ENCODE assay signal across 1 cellular context in the genomic region with DNA sequence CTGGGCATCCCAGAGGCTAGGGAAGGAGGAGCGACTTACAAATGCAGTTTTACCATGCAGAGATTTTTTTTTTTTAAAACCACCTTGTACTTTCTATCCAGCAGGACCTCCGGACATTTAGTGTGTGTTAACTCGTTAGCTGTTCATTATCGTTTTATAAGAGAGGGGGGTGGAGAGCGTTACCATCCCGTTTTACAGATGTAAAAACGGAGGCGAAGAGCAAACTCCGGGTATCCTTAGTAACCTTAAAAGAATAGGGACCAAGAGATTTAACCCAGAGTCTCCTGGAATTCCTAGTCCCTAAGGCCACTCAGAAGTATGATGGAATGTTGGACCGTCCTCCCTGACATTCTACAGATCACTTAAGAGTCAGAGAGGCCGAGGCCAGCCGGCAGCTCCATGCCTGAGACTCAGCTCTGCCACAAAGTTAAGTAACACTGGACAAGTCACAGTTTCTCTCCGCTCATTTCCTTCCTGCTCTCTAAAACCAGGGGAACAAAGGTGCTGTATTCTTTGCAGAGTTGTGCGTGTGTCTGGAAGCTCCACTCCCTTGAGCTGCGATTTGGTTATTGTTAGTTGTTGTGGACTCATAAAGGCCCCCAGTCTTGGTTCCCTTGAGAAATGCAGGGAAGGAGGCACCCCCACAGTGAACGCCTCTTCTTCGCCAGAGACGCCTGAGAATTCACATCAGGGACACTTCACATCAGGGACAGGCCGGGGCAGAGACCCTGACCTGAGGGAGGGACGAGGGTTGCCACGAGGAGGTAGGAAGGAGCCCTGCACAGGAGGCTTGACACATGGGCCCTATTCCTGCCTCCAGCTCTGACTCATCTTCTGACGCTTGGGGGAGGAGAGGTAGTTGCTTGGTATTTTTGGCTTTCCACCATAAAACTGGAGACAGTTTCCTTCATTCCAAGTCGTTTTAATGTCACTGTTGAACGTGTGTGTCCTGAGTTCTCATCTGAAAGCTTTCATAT.
TF ChIP-seq lines count a peak whose summit lies in the region.

No MANE protein-coding gene starts in this region.

TF ChIP-seq in HepG2, 621 proteins besides CTCF, POLR2A, EP300 and RAD21 (continued from another document and continues in another):
- TF ChIP-seq, protein P1, sequence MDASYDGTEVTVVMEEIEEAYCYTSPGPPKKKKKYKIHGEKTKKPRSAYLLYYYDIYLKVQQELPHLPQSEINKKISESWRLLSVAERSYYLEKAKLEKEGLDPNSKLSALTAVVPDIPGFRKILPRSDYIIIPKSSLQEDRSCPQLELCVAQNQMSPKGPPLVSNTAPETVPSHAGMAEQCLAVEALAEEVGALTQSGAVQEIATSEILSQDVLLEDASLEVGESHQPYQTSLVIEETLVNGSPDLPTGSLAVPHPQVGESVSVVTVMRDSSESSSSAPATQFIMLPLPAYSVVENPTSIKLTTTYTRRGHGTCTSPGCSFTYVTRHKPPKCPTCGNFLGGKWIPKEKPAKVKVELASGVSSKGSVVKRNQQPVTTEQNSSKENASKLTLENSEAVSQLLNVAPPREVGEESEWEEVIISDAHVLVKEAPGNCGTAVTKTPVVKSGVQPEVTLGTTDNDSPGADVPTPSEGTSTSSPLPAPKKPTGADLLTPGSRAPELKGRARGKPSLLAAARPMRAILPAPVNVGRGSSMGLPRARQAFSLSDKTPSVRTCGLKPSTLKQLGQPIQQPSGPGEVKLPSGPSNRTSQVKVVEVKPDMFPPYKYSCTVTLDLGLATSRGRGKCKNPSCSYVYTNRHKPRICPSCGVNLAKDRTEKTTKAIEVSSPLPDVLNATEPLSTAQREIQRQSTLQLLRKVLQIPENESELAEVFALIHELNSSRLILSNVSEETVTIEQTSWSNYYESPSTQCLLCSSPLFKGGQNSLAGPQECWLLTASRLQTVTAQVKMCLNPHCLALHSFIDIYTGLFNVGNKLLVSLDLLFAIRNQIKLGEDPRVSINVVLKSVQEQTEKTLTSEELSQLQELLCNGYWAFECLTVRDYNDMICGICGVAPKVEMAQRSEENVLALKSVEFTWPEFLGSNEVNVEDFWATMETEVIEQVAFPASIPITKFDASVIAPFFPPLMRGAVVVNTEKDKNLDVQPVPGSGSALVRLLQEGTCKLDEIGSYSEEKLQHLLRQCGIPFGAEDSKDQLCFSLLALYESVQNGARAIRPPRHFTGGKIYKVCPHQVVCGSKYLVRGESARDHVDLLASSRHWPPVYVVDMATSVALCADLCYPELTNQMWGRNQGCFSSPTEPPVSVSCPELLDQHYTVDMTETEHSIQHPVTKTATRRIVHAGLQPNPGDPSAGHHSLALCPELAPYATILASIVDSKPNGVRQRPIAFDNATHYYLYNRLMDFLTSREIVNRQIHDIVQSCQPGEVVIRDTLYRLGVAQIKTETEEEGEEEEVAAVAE (CRISPR knock-in tag; IDR thresholded peaks at IDR 0.05; ENCODE audit: borderline replicate concordance) = no peak
- TF ChIP-seq ATM (IDR thresholded peaks at IDR 0.05; ENCODE audit: borderline replicate concordance) = no peak
- 0 out of 4 replicates have a peak, but pooled peaks of 1 of the 2 experiments have one; percentile 18 for TF ChIP-seq NR2F1 (CRISPR knock-in tag; IDR thresholded peaks at IDR 0.05)
- TF ChIP-seq ZNF501 (CRISPR knock-in tag; IDR thresholded peaks at IDR 0.05) = 0 out of 2 replicates have a peak, but pooled peaks have one; percentile 24
- TF ChIP-seq KDM3A (CRISPR knock-in tag; IDR thresholded peaks at IDR 0.05; ENCODE audit: low read depth) = 0 out of 2 replicates have a peak, but pooled peaks have one; percentile 17
- no peak for TF ChIP-seq GATAD2A (CRISPR knock-in tag; IDR thresholded peaks at IDR 0.05)
- no peak for TF ChIP-seq MTF1 (CRISPR knock-in tag; IDR thresholded peaks at IDR 0.05)
- TF ChIP-seq AHR (CRISPR knock-in tag; IDR thresholded peaks at IDR 0.05) = no peak
- no peak for TF ChIP-seq HINFP (CRISPR knock-in tag; IDR thresholded peaks at IDR 0.05; ENCODE audit: low read depth)
- TF ChIP-seq ATF1 (CRISPR knock-in tag; IDR thresholded peaks at IDR 0.05) = no peak
- TF ChIP-seq ZNF580 (CRISPR knock-in tag; IDR thresholded peaks at IDR 0.05; ENCODE audit: borderline replicate concordance, low read depth) = 0 out of 2 replicates have a peak, but pooled peaks have one; percentile 41
- TF ChIP-seq MXI1 (IDR thresholded peaks at IDR 0.05; ENCODE audit: borderline replicate concordance, low read depth, low read length) = peak; percentile 70; the same call in 1 of the 3 replicates
- no peak for TF ChIP-seq ZNF468 (CRISPR knock-in tag; IDR thresholded peaks at IDR 0.05)
- no peak for TF ChIP-seq ZNF441 (CRISPR knock-in tag; IDR thresholded peaks at IDR 0.05; ENCODE audit: borderline replicate concordance)
- TF ChIP-seq, protein P2, sequence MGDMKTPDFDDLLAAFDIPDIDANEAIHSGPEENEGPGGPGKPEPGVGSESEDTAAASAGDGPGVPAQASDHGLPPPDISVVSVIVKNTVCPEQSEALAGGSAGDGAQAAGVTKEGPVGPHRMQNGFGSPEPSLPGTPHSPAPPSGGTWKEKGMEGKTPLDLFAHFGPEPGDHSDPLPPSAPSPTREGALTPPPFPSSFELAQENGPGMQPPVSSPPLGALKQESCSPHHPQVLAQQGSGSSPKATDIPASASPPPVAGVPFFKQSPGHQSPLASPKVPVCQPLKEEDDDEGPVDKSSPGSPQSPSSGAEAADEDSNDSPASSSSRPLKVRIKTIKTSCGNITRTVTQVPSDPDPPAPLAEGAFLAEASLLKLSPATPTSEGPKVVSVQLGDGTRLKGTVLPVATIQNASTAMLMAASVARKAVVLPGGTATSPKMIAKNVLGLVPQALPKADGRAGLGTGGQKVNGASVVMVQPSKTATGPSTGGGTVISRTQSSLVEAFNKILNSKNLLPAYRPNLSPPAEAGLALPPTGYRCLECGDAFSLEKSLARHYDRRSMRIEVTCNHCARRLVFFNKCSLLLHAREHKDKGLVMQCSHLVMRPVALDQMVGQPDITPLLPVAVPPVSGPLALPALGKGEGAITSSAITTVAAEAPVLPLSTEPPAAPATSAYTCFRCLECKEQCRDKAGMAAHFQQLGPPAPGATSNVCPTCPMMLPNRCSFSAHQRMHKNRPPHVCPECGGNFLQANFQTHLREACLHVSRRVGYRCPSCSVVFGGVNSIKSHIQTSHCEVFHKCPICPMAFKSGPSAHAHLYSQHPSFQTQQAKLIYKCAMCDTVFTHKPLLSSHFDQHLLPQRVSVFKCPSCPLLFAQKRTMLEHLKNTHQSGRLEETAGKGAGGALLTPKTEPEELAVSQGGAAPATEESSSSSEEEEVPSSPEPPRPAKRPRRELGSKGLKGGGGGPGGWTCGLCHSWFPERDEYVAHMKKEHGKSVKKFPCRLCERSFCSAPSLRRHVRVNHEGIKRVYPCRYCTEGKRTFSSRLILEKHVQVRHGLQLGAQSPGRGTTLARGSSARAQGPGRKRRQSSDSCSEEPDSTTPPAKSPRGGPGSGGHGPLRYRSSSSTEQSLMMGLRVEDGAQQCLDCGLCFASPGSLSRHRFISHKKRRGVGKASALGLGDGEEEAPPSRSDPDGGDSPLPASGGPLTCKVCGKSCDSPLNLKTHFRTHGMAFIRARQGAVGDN (CRISPR knock-in tag; IDR thresholded peaks at IDR 0.05) = peak; percentile 79
- no peak for TF ChIP-seq ZXDC (CRISPR knock-in tag; IDR thresholded peaks at IDR 0.05)
- no peak for TF ChIP-seq CBFB (CRISPR knock-in tag; IDR thresholded peaks at IDR 0.05)
- TF ChIP-seq ZKSCAN5 (CRISPR knock-in tag; IDR thresholded peaks at IDR 0.05) = no peak
- TF ChIP-seq MTA3 (CRISPR knock-in tag; IDR thresholded peaks at IDR 0.05) = no peak
- no peak for TF ChIP-seq ZNF563 (CRISPR knock-in tag; IDR thresholded peaks at IDR 0.05)
- no peak for TF ChIP-seq SIN3B (IDR thresholded peaks at IDR 0.05; ENCODE audit: low read length)
- TF ChIP-seq EED (CRISPR knock-in tag; IDR thresholded peaks at IDR 0.05) = no peak
- peak; percentile 90 for TF ChIP-seq FOSL2 (CRISPR knock-in tag; IDR thresholded peaks at IDR 0.05)
- peak; percentile 43; the same call in 1 of the 2 replicates for TF ChIP-seq MYC (CRISPR knock-in tag; IDR thresholded peaks at IDR 0.05; ENCODE audit: borderline replicate concordance)
- TF ChIP-seq, protein P3, sequence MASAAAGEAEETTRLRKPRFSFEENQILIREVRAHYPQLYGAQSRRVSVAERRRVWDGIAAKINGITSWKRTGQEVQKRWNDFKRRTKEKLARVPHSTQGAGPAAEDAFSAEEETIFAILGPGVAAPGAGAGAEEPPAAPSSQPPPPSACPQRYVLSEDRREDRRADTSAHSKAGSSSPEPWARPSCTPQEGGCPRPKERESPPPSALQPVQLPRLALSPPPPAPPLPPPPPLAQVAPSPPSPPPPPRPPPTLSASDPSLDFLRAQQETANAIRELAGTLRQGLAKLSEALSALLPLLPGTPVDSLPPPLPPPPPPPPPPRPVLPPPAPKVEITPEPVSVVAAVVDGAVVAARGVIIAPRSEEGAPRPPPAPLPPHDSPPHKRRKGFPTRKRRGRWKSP (CRISPR knock-in tag; IDR thresholded peaks at IDR 0.05) = 0 out of 2 replicates have a peak, but pooled peaks have one; percentile 1
- TF ChIP-seq HMG20B (CRISPR knock-in tag; conservative IDR thresholded peaks at IDR 0.05) = no peak
- TF ChIP-seq NFKBIZ (CRISPR knock-in tag; IDR thresholded peaks at IDR 0.05) = no peak
- TF ChIP-seq ZNF841 (CRISPR knock-in tag; IDR thresholded peaks at IDR 0.05; ENCODE audit: borderline replicate concordance) = no peak
- TF ChIP-seq, protein P4, sequence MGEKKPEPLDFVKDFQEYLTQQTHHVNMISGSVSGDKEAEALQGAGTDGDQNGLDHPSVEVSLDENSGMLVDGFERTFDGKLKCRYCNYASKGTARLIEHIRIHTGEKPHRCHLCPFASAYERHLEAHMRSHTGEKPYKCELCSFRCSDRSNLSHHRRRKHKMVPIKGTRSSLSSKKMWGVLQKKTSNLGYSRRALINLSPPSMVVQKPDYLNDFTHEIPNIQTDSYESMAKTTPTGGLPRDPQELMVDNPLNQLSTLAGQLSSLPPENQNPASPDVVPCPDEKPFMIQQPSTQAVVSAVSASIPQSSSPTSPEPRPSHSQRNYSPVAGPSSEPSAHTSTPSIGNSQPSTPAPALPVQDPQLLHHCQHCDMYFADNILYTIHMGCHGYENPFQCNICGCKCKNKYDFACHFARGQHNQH (CRISPR knock-in tag; IDR thresholded peaks at IDR 0.05) = 0 out of 2 replicates have a peak, but pooled peaks have one; percentile 31
- TF ChIP-seq ZBTB10 (CRISPR knock-in tag; IDR thresholded peaks at IDR 0.05; ENCODE audit: borderline replicate concordance) = no peak
- TF ChIP-seq, protein P5, sequence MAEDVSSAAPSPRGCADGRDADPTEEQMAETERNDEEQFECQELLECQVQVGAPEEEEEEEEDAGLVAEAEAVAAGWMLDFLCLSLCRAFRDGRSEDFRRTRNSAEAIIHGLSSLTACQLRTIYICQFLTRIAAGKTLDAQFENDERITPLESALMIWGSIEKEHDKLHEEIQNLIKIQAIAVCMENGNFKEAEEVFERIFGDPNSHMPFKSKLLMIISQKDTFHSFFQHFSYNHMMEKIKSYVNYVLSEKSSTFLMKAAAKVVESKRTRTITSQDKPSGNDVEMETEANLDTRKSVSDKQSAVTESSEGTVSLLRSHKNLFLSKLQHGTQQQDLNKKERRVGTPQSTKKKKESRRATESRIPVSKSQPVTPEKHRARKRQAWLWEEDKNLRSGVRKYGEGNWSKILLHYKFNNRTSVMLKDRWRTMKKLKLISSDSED (CRISPR knock-in tag; IDR thresholded peaks at IDR 0.05) = no peak
- TF ChIP-seq ZNF20 (CRISPR knock-in tag; IDR thresholded peaks at IDR 0.05) = no peak
- TF ChIP-seq WIZ (CRISPR knock-in tag; IDR thresholded peaks at IDR 0.05) = no peak
- peak; percentile 56; the same call in 1 of the 2 replicates for TF ChIP-seq YEATS2 (CRISPR knock-in tag; IDR thresholded peaks at IDR 0.05; ENCODE audit: borderline replicate concordance)
- no peak for TF ChIP-seq RBM22 (optimal IDR thresholded peaks at IDR 0.05; ENCODE audit: low read length)
- no peak for TF ChIP-seq JARID2 (CRISPR knock-in tag; IDR thresholded peaks at IDR 0.05; ENCODE audit: insufficient replicate concordance)
